8 cellular contexts compared by ENCODE assay signal in genomic region chr2:79935771-79936657, GRCh38.
DNase-seq lines count a peak whose midpoint lies in the region; ATAC-seq and TF ChIP-seq lines count a peak whose summit lies in the region.

No MANE protein-coding gene starts in this region.

- H3K4me1 ChIP-seq in iPS-20b (ENCODE audit: insufficient read depth, low read length) = peaks cover 3% of the 10 kb centered on the region; the same call in 1 of the 2 replicates

- in situ Hi-C loops in astrocyte of the spinal cord (cut with HindIII; ENCODE audit: low sequenced_read_pairs) = no loop called here

- no peaks in the 10 kb centered on the region for H3K27me3 ChIP-seq in iPS-20b (ENCODE audit: insufficient read depth, low read length)

- H3K27ac ChIP-seq in iPS-20b (ENCODE audit: low read length) (no peak overlapping the region), substantia nigra (ENCODE audit: low read depth, low read length, poor library complexity, severe bottlenecking) (no peak overlapping the region)

- ATAC-seq in GM18858 (IDR thresholded peaks at IDR 0.05; ENCODE audit: unreplicated experiment) (peak; percentile 70), HG03280 (IDR thresholded peaks at IDR 0.05; ENCODE audit: unreplicated experiment) (peak; percentile 59)

- H3K9me3 ChIP-seq in iPS-20b (ENCODE audit: insufficient read depth, low read depth, low read length) = no peaks in the 10 kb centered on the region

- H3K36me3 ChIP-seq in iPS-20b (ENCODE audit: insufficient read depth, low read depth, low read length) = no peaks in the 10 kb centered on the region

- DNase-seq in CD1c-positive myeloid dendritic cell (ENCODE audit: extremely low spot score) = peak; percentile 28
- peak; percentile 27 for DNase-seq in NCI-H526 treated with DMSO at 0.1 percent for 48 hours (lab: John Stamatoyannopoulos, UW)
- peak; percentile 46 for DNase-seq in astrocyte of the spinal cord (ENCODE audit: low read depth, low spot score)
- peak in 40 of 49 donors; percentile 3 to 77 (median 41) for DNase-seq in substantia nigra (lab: John Stamatoyannopoulos, UW)
- no peak for DNase-seq in central memory CD4-positive, alpha-beta T cell

- H3K4me3 ChIP-seq in astrocyte of the spinal cord (ENCODE audit: low read depth, low read length) (no peak overlapping the region), iPS-20b (ENCODE audit: low read length) (peak overlapping the region; percentile 62)

- no peak overlapping the region for H3K9ac ChIP-seq in iPS-20b (ENCODE audit: low read depth, low read length)

- peak; percentile 77 for TF ChIP-seq CTCF in astrocyte of the spinal cord (IDR thresholded peaks at IDR 0.05; ENCODE audit: low read depth, low read length)
